17 cellular contexts compared by ENCODE assay signal in the genomic region with DNA sequence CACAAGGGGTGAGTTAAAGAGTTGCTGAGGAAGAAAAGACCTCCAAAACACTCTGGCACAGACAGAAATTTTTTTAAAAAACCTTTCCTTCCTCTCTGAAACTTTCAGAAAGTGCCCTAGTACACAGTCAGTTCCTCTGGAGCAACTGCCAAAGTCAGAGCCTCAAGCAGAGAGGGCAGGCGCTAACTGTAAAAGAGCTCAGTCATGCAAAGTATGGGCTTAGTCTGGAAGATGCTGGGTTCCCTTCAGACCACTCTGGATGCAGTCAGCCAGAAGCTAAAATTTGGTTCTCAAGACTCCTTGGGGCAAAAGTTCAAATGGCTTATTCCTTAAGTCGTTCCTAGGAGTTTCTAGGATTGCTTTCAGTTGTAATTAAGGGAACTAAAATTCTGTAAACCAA.
DNase-seq lines count a peak whose midpoint lies in the region; ATAC-seq and TF ChIP-seq lines count a peak whose summit lies in the region.
"Had no signal": no experiment of that assay in that cellular context is flagged by ENCODE, and none has a peak within 500 bp of the region (broad histone marks: within the 10 kb centered on the region; RNA-seq: fewer than 3 reads in every experiment).

No MANE protein-coding gene starts in this region.

- H4K20me1 ChIP-seq in OCI-LY3 (ENCODE audit: insufficient read depth, low read length), result no peaks in the 10 kb centered on the region

- TF ChIP-seq POLR2A in upper lobe of left lung (IDR thresholded peaks at IDR 0.05), result no peak

- no peak overlapping the region for H3K4me3 ChIP-seq in OCI-LY3 (ENCODE audit: low read length)
- H3K4me3 ChIP-seq in fibroblast of the aortic adventitia (ENCODE audit: low read depth, low read length), result no peak overlapping the region
- no peak overlapping the region for H3K4me3 ChIP-seq in upper lobe of left lung
- H3K4me3 ChIP-seq: left lung, right atrium auricular region had no signal

- ATAC-seq in GM18873 (IDR thresholded peaks at IDR 0.05; ENCODE audit: low FRiP score, unreplicated experiment) (no peak), upper lobe of left lung (ENCODE audit: low FRiP score in 2 of 2) (no peak)
- ATAC-seq: left lung, Panc1, T-helper 17 cell had no signal

- peak overlapping the region; percentile 37 for H3K4me2 ChIP-seq in OCI-LY3 (ENCODE audit: low read length)

- 67 to 71% methylated on average over 2 of the region's 2 CpGs for WGBS in upper lobe of left lung, 2 donors

- TF ChIP-seq EP300 in upper lobe of left lung (IDR thresholded peaks at IDR 0.05), result no peak

- H3K9ac ChIP-seq in OCI-LY3 (ENCODE audit: low read length), result no peak overlapping the region

- H3K79me2 ChIP-seq in OCI-LY3 (ENCODE audit: low read length), result no peaks in the 10 kb centered on the region

- H3K36me3 ChIP-seq in OCI-LY3 (replicated peaks; ENCODE audit: low read depth, low read length) (no peaks in the 10 kb centered on the region), upper lobe of left lung (no peaks in the 10 kb centered on the region)
- H3K36me3 ChIP-seq: left lung, right atrium auricular region had no signal

- DNase-seq in KG1 (lab: John Stamatoyannopoulos, UW), result peak; percentile 23
- peak; percentile 11 for DNase-seq in fibroblast of the aortic adventitia (ENCODE audit: low read depth)
- peak; percentile 26 for DNase-seq in renal cortical epithelial cell (ENCODE audit: low read depth)
- DNase-seq in NCI-H2107 treated with DMSO at 0.1 percent for 48 hours (lab: John Stamatoyannopoulos, UW; ENCODE audit: unreplicated experiment), result no peak
- no peak for DNase-seq in upper lobe of left lung
- DNase-seq: activated T-cell treated with anti-CD3 and anti-CD28 coated beads, Interleukin-2, amount 50 U/mL, for 1 hour; CD4-positive, alpha-beta T cell; left lung; naive B cell; NCI-H1436 treated with DMSO at 0.1 percent for 48 hours; NCI-H446; stimulated activated CD8-positive, alpha-beta memory T cell treated with anti-CD3 and anti-CD28 coated beads, Interleukin-4, amount 100 ng/mL, for 48 hours; T-helper 17 cell had no signal

- H3K9me3 ChIP-seq in OCI-LY3 (ENCODE audit: insufficient read depth, low read length) (no peaks in the 10 kb centered on the region), upper lobe of left lung (no peaks in the 10 kb centered on the region)
- H3K9me3 ChIP-seq: right atrium auricular region had no signal

- H2AFZ ChIP-seq in OCI-LY3 (ENCODE audit: low read depth, low read length), result peak overlapping the region; percentile 80

- H3K27me3 ChIP-seq in OCI-LY3 (ENCODE audit: low read depth, low read length), result no peaks in the 10 kb centered on the region
- H3K27me3 ChIP-seq in upper lobe of left lung, result no peaks in the 10 kb centered on the region
- H3K27me3 ChIP-seq: left lung, right atrium auricular region had no signal

- H3K4me1 ChIP-seq in OCI-LY3 (ENCODE audit: low read length), result peaks cover 17% of the 10 kb centered on the region
- no peaks in the 10 kb centered on the region for H3K4me1 ChIP-seq in upper lobe of left lung
- H3K4me1 ChIP-seq: left lung, right atrium auricular region had no signal

- TF ChIP-seq CTCF in OCI-LY3 (IDR thresholded peaks at IDR 0.05; ENCODE audit: low read depth, low read length), result no peak
- TF ChIP-seq CTCF in fibroblast of the aortic adventitia (IDR thresholded peaks at IDR 0.05; ENCODE audit: insufficient read depth, low read length), result no peak
- TF ChIP-seq CTCF in upper lobe of left lung (IDR thresholded peaks at IDR 0.05), result no peak

- H3K27ac ChIP-seq in OCI-LY3 (ENCODE audit: low read length) (peak overlapping the region; percentile 48), upper lobe of left lung (no peak overlapping the region)
- H3K27ac ChIP-seq: left lung, right atrium auricular region had no signal

Comparison
In these comparisons a context has a peak if more than half of its experiments do, and no peak if none do; other contexts are left out.
1. DNase-seq: peak in KG1 (single experiment), fibroblast of the aortic adventitia (single experiment) and renal cortical epithelial cell (single experiment); none in NCI-H2107 treated with DMSO at 0.1 percent for 48 hours (single experiment) and upper lobe of left lung (0 of 2).